In the genomic region with DNA sequence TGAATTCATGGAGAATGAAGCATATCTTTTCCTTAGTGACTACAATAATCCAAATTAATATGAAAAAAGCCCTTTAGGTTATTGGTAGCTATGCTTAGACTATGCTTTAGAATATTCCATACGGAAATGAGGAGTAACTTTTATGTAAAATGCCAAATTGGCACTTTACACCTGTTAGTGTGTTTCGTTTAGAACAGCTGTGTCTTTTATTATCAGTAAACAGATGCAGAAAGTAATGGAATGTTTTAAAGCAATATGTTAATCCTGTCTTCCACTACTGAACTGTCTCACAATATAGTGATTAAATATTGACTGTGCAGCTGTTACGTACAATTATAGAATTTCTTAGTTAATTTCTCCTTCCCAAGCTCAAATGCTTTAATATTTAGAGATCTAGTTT, we compare ENCODE assay signal across 26 cellular contexts.
"Had no signal": no experiment of that assay in that cellular context is flagged by ENCODE, and none has a peak within 500 bp of the region (broad histone marks: within the 10 kb centered on the region; RNA-seq: fewer than 3 reads in every experiment).

No MANE protein-coding gene starts in this region.

- DNase-seq: activated CD4-positive, alpha-beta memory T cell treated with anti-CD3 and anti-CD28 coated beads for 36 hours; activated CD4-positive, alpha-beta T cell treated with anti-CD3 and anti-CD28 coated beads for 36 hours; activated CD4-positive, alpha-beta T cell treated with anti-CD3 and anti-CD28 coated beads, Interleukin-2, amount 10 ng/mL, durations not matched to agents 24 days and 14 days; activated CD4-positive, CD25-positive, alpha-beta regulatory T cell; activated CD4-positive, CD25-positive, alpha-beta regulatory T cell treated with anti-CD3 and anti-CD28 coated beads, Interleukin-2, amount 50 U/mL, for 72 hours; activated CD8-positive, alpha-beta memory T cell treated with anti-CD3 and anti-CD28 coated beads, Interleukin-2, amount 10 ng/mL, durations not matched to agents 7 days and 5 days; activated CD8-positive, alpha-beta memory T cell treated with anti-CD3 and anti-CD28 coated beads, Interleukin-2, amount 50 U/mL, for 4 hours; activated CD8-positive, alpha-beta T cell treated with anti-CD3 and anti-CD28 coated beads, Interleukin-2, amount 10 ng/mL, durations not matched to agents 7 days and 5 days; activated effector memory CD4-positive, alpha-beta T cell treated with anti-CD3 and anti-CD28 coated beads, Interleukin-2, amount 50 U/mL, for 16 hours; activated naive CD4-positive, alpha-beta T cell treated with anti-CD3 and anti-CD28 coated beads for 36 hours; activated naive CD8-positive, alpha-beta T cell treated with anti-CD3 and anti-CD28 coated beads for 36 hours; activated naive CD8-positive, alpha-beta T cell treated with anti-CD3 and anti-CD28 coated beads, Interleukin-2, amount 50 U/mL, for 24 hours; activated T-cell treated with anti-CD3 and anti-CD28 coated beads, Interleukin-2, amount 50 U/mL, for 1 hour; activated T-cell treated with anti-CD3 and anti-CD28 coated beads, Interleukin-2, amount 50 U/mL, for 48 hours; adrenal gland; amygdala; aorta; body of pancreas; caudate nucleus; cortex of kidney; dermis blood vessel endothelial cell; effector CD4-positive, alpha-beta T cell; effector memory CD8-positive, alpha-beta T cell; erythroblast; foreskin melanocyte; T-helper 2 cell had no signal
